In the genomic region with DNA sequence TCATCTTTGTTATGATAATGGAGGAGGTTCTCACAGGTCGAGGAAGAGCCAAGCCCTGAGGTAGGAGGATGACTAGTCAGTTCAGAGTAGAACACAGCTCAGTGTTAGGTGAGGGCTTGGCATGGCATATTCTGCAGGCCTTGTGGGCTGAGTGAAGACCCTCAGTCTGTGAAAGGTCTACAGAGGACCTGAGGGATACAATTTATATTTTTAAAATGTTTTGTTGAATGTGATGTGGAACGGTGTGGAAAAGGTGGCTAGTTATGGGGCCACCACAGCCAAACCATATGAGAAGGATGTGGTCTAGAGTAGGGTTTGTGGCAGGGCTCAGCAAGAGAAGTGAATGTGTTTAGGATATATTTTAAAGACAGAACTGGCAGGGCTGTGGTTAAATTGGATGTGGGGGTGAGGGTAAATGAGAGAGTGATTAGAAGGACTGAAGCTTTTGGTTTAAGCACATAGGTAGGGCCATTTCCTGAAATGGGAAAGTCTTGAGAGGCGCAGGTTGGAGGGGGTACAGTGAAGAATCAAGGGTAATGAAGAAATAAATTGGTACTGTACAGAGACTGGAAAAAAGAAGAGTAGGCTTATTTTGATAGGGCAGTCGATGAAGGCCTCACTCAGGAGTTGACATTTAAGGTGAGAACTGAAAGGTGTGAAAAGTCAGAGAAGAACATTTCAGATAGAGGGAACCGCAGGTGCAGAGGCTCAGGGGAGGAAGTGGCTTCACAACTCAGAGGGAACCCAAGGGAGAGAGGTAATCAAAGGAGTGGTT, we compare ENCODE assay signal across 8 cellular contexts.
DNase-seq lines count a peak whose midpoint lies in the region; ATAC-seq, FAIRE-seq and TF ChIP-seq lines count a peak whose summit lies in the region.

No MANE protein-coding gene starts in this region.

- H3K27ac Mint-ChIP-seq in WTC11 = no peak overlapping the region

- no peaks in the 10 kb centered on the region for H3K9me3 ChIP-seq in small intestine (ENCODE audit: control insufficient read depth, low read depth)

- H3K27me3 Mint-ChIP-seq in WTC11 (ENCODE audit: low read depth) = no peaks in the 10 kb centered on the region; the same call in 1 of the 2 replicates

- DNase-seq in WTC11 (ENCODE audit: low spot score) = no peak
- DNase-seq in small intestine = peak; percentile 60
- no peak for DNase-seq in NCI-H446 (lab: John Stamatoyannopoulos, UW)
- no peak for DNase-seq in cerebellar cortex (ENCODE audit: low spot score)
- DNase-seq in pons (ENCODE audit: low spot score) = no peak
- DNase-seq in NCI-H2107 treated with DMSO at 0.1 percent for 48 hours (lab: John Stamatoyannopoulos, UW; ENCODE audit: unreplicated experiment) = no peak

- no peak for FAIRE-seq in small intestine (lab: Jason Lieb, UNC)

- H3K27ac ChIP-seq in small intestine (ENCODE audit: low read depth in 1 of 2, low read length in 1 of 2) = no peak overlapping the region

- POLR2A ChIA-PET in WTC11 (lab: Charles Lee) = no interaction called here

- peaks cover 39% of the 10 kb centered on the region for H3K9me3 Mint-ChIP-seq in WTC11

- peaks cover 12% of the 10 kb centered on the region for H3K4me1 Mint-ChIP-seq in WTC11

- H3K36me3 ChIP-seq in small intestine (ENCODE audit: control insufficient read depth in 2 of 2, insufficient read depth in 2 of 2, low read length in 2 of 2) = no peaks in the 10 kb centered on the region

- ATAC-seq in GM18867 (IDR thresholded peaks at IDR 0.05; ENCODE audit: unreplicated experiment) (peak; percentile 84), HG02885 (IDR thresholded peaks at IDR 0.05; ENCODE audit: poor library complexity, unreplicated experiment) (peak; percentile 79), WTC11 (peak; percentile 69)

- no peaks in the 10 kb centered on the region for H3K4me1 ChIP-seq in small intestine (ENCODE audit: control insufficient read depth in 2 of 2, insufficient read depth in 1 of 2, low read depth in 1 of 2, low read length in 1 of 2)

- CTCF ChIA-PET in WTC11 (lab: Charles Lee) = no interaction called here

- no peak overlapping the region for H3K4me3 ChIP-seq in small intestine (ENCODE audit: low read depth in 1 of 2, low read length in 2 of 2)

- H3K4me3 Mint-ChIP-seq in WTC11 = no peak overlapping the region

- no peaks in the 10 kb centered on the region for H3K27me3 ChIP-seq in small intestine (ENCODE audit: control insufficient read depth in 2 of 2, insufficient read depth in 2 of 2, low read length in 2 of 2)

- WGBS in small intestine, 3 donors = 56 to 58% (median 56%) methylated on average over 5 of the region's 5 CpGs

- no peak for TF ChIP-seq CTCF in WTC11 (IDR thresholded peaks at IDR 0.05)

- peaks cover 11% of the 10 kb centered on the region; the same call in 1 of the 2 replicates for H3K36me3 Mint-ChIP-seq in WTC11

TF ChIP-seq in WTC11, 78 proteins besides CTCF, POLR2A, EP300 and RAD21:
- TF ChIP-seq GRHL2 (CRISPR knock-in tag; IDR thresholded peaks at IDR 0.05; ENCODE audit: insufficient replicate concordance, severe bottlenecking) (no peak), RORB (CRISPR knock-in tag; IDR thresholded peaks at IDR 0.05) (no peak), JUN (CRISPR knock-in tag; IDR thresholded peaks at IDR 0.05) (no peak)
- TF ChIP-seq, protein P1, sequence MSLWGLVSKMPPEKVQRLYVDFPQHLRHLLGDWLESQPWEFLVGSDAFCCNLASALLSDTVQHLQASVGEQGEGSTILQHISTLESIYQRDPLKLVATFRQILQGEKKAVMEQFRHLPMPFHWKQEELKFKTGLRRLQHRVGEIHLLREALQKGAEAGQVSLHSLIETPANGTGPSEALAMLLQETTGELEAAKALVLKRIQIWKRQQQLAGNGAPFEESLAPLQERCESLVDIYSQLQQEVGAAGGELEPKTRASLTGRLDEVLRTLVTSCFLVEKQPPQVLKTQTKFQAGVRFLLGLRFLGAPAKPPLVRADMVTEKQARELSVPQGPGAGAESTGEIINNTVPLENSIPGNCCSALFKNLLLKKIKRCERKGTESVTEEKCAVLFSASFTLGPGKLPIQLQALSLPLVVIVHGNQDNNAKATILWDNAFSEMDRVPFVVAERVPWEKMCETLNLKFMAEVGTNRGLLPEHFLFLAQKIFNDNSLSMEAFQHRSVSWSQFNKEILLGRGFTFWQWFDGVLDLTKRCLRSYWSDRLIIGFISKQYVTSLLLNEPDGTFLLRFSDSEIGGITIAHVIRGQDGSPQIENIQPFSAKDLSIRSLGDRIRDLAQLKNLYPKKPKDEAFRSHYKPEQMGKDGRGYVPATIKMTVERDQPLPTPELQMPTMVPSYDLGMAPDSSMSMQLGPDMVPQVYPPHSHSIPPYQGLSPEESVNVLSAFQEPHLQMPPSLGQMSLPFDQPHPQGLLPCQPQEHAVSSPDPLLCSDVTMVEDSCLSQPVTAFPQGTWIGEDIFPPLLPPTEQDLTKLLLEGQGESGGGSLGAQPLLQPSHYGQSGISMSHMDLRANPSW (CRISPR knock-in tag; conservative IDR thresholded peaks at IDR 0.05; ENCODE audit: low read depth) = no peak
- TF ChIP-seq, protein P2, sequence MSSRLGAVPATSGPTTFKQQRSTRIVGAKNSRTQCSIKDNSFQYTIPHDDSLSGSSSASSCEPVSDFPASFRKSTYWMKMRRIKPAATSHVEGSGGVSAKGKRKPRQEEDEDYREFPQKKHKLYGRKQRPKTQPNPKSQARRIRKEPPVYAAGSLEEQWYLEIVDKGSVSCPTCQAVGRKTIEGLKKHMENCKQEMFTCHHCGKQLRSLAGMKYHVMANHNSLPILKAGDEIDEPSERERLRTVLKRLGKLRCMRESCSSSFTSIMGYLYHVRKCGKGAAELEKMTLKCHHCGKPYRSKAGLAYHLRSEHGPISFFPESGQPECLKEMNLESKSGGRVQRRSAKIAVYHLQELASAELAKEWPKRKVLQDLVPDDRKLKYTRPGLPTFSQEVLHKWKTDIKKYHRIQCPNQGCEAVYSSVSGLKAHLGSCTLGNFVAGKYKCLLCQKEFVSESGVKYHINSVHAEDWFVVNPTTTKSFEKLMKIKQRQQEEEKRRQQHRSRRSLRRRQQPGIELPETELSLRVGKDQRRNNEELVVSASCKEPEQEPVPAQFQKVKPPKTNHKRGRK (CRISPR knock-in tag; IDR thresholded peaks at IDR 0.05; ENCODE audit: borderline replicate concordance) = no peak
- TF ChIP-seq, protein P3, sequence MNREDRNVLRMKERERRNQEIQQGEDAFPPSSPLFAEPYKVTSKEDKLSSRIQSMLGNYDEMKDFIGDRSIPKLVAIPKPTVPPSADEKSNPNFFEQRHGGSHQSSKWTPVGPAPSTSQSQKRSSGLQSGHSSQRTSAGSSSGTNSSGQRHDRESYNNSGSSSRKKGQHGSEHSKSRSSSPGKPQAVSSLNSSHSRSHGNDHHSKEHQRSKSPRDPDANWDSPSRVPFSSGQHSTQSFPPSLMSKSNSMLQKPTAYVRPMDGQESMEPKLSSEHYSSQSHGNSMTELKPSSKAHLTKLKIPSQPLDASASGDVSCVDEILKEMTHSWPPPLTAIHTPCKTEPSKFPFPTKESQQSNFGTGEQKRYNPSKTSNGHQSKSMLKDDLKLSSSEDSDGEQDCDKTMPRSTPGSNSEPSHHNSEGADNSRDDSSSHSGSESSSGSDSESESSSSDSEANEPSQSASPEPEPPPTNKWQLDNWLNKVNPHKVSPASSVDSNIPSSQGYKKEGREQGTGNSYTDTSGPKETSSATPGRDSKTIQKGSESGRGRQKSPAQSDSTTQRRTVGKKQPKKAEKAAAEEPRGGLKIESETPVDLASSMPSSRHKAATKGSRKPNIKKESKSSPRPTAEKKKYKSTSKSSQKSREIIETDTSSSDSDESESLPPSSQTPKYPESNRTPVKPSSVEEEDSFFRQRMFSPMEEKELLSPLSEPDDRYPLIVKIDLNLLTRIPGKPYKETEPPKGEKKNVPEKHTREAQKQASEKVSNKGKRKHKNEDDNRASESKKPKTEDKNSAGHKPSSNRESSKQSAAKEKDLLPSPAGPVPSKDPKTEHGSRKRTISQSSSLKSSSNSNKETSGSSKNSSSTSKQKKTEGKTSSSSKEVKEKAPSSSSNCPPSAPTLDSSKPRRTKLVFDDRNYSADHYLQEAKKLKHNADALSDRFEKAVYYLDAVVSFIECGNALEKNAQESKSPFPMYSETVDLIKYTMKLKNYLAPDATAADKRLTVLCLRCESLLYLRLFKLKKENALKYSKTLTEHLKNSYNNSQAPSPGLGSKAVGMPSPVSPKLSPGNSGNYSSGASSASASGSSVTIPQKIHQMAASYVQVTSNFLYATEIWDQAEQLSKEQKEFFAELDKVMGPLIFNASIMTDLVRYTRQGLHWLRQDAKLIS (CRISPR knock-in tag; IDR thresholded peaks at IDR 0.05; ENCODE audit: borderline replicate concordance) = no peak
- TF ChIP-seq, protein P4, sequence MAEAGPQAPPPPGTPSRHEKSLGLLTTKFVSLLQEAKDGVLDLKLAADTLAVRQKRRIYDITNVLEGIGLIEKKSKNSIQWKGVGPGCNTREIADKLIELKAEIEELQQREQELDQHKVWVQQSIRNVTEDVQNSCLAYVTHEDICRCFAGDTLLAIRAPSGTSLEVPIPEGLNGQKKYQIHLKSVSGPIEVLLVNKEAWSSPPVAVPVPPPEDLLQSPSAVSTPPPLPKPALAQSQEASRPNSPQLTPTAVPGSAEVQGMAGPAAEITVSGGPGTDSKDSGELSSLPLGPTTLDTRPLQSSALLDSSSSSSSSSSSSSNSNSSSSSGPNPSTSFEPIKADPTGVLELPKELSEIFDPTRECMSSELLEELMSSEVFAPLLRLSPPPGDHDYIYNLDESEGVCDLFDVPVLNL (CRISPR knock-in tag; IDR thresholded peaks at IDR 0.05; ENCODE audit: borderline replicate concordance, low read depth) = no peak
